In the genomic region with DNA sequence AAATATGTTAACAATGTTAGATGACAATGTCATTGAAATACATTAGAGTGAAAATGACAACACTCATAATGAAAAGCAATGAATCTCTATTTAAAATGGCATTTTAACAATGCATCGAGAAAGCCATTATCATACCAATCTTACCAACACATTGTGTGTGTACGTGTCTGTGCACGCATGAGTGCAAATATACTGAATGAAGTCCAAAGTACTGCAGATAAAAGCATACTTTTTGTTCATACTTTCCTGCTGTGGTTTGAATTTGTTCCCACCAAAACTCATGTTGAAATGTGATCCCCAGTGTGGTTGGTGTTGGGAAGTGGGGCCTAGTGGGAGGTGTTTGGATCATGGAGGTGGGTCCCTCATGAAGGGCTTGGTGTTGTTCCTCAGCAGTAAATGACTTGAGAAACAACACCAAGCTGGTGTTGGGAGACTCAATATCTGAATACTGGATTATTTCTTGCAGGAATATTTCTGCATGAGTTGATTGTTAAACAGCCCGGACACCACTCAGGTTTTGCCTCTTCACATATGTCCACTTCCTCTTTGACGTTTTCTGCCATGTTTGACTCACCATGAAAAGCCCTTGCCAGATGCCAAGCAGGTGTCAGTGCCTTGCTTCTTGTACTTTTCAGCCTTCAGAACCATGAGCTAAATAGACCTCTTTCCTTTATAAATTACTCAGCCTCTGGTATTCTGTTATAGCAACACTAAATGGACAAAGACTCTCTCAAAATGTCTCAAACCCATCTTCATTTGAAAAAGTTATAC, we compare ENCODE assay signal across 9 cellular contexts. TPM values are rescaled to one million over a fixed set of nuclear protein-coding genes. Genes with fewer than 3 reads are reported as not detected.
DNase-seq lines count a peak whose midpoint lies in the region; ATAC-seq and TF ChIP-seq lines count a peak whose summit lies in the region.
"Had no signal": no experiment of that assay in that cellular context is flagged by ENCODE, and none has a peak within 500 bp of the region (broad histone marks: within the 10 kb centered on the region; RNA-seq: fewer than 3 reads in every experiment).

No MANE protein-coding gene starts in this region.

- ATAC-seq in GM18907 (IDR thresholded peaks at IDR 0.05; ENCODE audit: unreplicated experiment) (peak; percentile 33), HG03342 (IDR thresholded peaks at IDR 0.05; ENCODE audit: unreplicated experiment) (peak; percentile 36), SK-N-SH treated with all-trans-retinoic acid at 6 μM for 48 hours (peak; percentile 63), HG03095 (IDR thresholded peaks at IDR 0.05; ENCODE audit: unreplicated experiment) (no peak)
- ATAC-seq: lower lobe of right lung had no signal

- DNase-seq in renal cortical epithelial cell (ENCODE audit: low read depth) (peak; percentile 98), iPS-NIHi11 (ENCODE audit: low spot score) (no peak), hypothalamus (lab: John Stamatoyannopoulos, UW) (no peak), NCI-H2029 treated with DMSO at 0.1 percent for 48 hours (lab: John Stamatoyannopoulos, UW) (no peak)
- DNase-seq: lower lobe of right lung had no signal

TF ChIP-seq in SK-N-SH treated with all-trans-retinoic acid at 6 μM for 48 hours, 23 proteins besides CTCF, POLR2A, EP300 and RAD21:
- TF ChIP-seq ISL1 (CRISPR knock-in tag; IDR thresholded peaks at IDR 0.05) (peak; percentile 85), TOX (CRISPR knock-in tag; IDR thresholded peaks at IDR 0.05; ENCODE audit: borderline replicate concordance) (peak; percentile 15; the same call in 1 of the 2 replicates), ARNTL (CRISPR knock-in tag; IDR thresholded peaks at IDR 0.05; ENCODE audit: borderline replicate concordance, low read depth) (no peak), TCF4 (CRISPR knock-in tag; IDR thresholded peaks at IDR 0.05; ENCODE audit: borderline replicate concordance) (no peak), ESRRG (CRISPR knock-in tag; IDR thresholded peaks at IDR 0.05) (no peak)
TF ChIP-seq in SK-N-SH treated with all-trans-retinoic acid at 6 μM for 48 hours: peak in this region for 2.

RNA-seq across cellular contexts. Expression of a gene that starts 24.5 kb away (rescaled TPM):
- 25.4 and 198 TPM in 2 replicates for total RNA-seq in renal cortical epithelial cell
